In the genomic region with DNA sequence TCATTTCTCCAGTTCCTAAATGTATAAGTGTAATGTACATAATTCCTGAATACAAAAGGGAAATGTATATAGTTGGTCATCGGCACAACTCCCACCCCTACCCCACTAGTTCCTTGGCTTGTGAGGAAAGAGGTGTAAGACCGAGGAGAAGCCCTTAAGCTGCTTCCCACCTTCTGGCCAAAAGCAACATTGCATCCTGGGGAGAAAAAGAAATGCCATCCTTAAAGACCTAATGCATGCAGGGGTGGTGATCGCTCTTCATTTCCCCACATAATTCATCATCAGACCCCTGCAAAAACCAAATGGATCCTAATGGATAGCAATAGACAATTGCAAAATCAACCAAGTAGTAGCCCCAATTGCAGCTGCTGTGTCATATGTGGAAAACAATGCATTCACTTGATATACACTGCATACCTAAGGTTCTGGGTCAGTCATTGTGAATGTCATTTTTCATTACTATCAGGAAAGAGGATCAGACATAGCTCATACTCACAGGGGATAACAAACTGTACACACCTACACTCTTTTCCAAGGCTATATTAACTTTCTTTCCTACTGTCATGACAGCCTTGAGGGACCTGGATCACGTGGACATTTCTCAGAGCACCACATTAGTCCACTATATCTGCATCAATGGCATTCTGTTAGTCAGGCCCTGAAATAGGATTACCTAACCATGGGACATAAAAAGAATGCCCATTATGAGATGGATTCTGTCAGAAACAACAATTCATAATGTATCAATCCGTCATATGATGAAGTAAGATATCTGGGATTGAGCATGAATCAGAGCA, we compare ENCODE assay signal across 1 cellular context.
TF ChIP-seq lines count a peak whose summit lies in the region.

No MANE protein-coding gene starts in this region.

TF ChIP-seq in HCT116, 20 proteins besides CTCF, POLR2A, EP300 and RAD21:
- TF ChIP-seq, protein P1, sequence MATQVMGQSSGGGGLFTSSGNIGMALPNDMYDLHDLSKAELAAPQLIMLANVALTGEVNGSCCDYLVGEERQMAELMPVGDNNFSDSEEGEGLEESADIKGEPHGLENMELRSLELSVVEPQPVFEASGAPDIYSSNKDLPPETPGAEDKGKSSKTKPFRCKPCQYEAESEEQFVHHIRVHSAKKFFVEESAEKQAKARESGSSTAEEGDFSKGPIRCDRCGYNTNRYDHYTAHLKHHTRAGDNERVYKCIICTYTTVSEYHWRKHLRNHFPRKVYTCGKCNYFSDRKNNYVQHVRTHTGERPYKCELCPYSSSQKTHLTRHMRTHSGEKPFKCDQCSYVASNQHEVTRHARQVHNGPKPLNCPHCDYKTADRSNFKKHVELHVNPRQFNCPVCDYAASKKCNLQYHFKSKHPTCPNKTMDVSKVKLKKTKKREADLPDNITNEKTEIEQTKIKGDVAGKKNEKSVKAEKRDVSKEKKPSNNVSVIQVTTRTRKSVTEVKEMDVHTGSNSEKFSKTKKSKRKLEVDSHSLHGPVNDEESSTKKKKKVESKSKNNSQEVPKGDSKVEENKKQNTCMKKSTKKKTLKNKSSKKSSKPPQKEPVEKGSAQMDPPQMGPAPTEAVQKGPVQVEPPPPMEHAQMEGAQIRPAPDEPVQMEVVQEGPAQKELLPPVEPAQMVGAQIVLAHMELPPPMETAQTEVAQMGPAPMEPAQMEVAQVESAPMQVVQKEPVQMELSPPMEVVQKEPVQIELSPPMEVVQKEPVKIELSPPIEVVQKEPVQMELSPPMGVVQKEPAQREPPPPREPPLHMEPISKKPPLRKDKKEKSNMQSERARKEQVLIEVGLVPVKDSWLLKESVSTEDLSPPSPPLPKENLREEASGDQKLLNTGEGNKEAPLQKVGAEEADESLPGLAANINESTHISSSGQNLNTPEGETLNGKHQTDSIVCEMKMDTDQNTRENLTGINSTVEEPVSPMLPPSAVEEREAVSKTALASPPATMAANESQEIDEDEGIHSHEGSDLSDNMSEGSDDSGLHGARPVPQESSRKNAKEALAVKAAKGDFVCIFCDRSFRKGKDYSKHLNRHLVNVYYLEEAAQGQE (IDR thresholded peaks at IDR 0.05; ENCODE audit: low read depth), result no peak
- TF ChIP-seq YY1 (IDR thresholded peaks at IDR 0.05; ENCODE audit: extremely low read depth, insufficient replicate concordance, low read depth, low read length), result no peak
- no peak for TF ChIP-seq TCF7L2 (IDR thresholded peaks at IDR 0.05; ENCODE audit: borderline replicate concordance, extremely low read depth, insufficient read depth, insufficient read length)
- no peak for TF ChIP-seq EZH2 (IDR thresholded peaks at IDR 0.05)
- no peak for TF ChIP-seq EZH2phosphoT487 (IDR thresholded peaks at IDR 0.05; ENCODE audit: borderline replicate concordance)
- TF ChIP-seq, protein P2, sequence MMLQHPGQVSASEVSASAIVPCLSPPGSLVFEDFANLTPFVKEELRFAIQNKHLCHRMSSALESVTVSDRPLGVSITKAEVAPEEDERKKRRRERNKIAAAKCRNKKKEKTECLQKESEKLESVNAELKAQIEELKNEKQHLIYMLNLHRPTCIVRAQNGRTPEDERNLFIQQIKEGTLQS (IDR thresholded peaks at IDR 0.05), result no peak
- TF ChIP-seq, protein P3, sequence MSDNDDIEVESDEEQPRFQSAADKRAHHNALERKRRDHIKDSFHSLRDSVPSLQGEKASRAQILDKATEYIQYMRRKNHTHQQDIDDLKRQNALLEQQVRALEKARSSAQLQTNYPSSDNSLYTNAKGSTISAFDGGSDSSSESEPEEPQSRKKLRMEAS (IDR thresholded peaks at IDR 0.05), result no peak
- TF ChIP-seq ELF1 (IDR thresholded peaks at IDR 0.05; ENCODE audit: borderline replicate concordance, low read depth), result no peak
- no peak for TF ChIP-seq EGR1 (IDR thresholded peaks at IDR 0.05; ENCODE audit: low read depth)
- TF ChIP-seq ZFX (IDR thresholded peaks at IDR 0.05), result no peak
- TF ChIP-seq CEBPB (IDR thresholded peaks at IDR 0.05; ENCODE audit: low read depth), result no peak
- no peak for TF ChIP-seq JUND (IDR thresholded peaks at IDR 0.05)
- no peak for TF ChIP-seq FOSL1 (IDR thresholded peaks at IDR 0.05; ENCODE audit: low read depth)
- TF ChIP-seq POLR2AphosphoS5 (IDR thresholded peaks at IDR 0.05; ENCODE audit: low read depth, low read length), result no peak
- TF ChIP-seq SRF (IDR thresholded peaks at IDR 0.05; ENCODE audit: low read depth), result no peak
- no peak for TF ChIP-seq ZNF274 (IDR thresholded peaks at IDR 0.05; ENCODE audit: low read depth, low read length)
- no peak for TF ChIP-seq SP1 (IDR thresholded peaks at IDR 0.05; ENCODE audit: low read depth)
- TF ChIP-seq, protein P4, sequence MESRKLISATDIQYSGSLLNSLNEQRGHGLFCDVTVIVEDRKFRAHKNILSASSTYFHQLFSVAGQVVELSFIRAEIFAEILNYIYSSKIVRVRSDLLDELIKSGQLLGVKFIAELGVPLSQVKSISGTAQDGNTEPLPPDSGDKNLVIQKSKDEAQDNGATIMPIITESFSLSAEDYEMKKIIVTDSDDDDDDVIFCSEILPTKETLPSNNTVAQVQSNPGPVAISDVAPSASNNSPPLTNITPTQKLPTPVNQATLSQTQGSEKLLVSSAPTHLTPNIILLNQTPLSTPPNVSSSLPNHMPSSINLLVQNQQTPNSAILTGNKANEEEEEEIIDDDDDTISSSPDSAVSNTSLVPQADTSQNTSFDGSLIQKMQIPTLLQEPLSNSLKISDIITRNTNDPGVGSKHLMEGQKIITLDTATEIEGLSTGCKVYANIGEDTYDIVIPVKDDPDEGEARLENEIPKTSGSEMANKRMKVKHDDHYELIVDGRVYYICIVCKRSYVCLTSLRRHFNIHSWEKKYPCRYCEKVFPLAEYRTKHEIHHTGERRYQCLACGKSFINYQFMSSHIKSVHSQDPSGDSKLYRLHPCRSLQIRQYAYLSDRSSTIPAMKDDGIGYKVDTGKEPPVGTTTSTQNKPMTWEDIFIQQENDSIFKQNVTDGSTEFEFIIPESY (IDR thresholded peaks at IDR 0.05; ENCODE audit: extremely low read depth, insufficient replicate concordance, low read length), result no peak
- TF ChIP-seq SIN3A (IDR thresholded peaks at IDR 0.05; ENCODE audit: low read depth), result no peak
- no peak for TF ChIP-seq CBX3 (IDR thresholded peaks at IDR 0.05; ENCODE audit: low read depth)
